In the genomic region with DNA sequence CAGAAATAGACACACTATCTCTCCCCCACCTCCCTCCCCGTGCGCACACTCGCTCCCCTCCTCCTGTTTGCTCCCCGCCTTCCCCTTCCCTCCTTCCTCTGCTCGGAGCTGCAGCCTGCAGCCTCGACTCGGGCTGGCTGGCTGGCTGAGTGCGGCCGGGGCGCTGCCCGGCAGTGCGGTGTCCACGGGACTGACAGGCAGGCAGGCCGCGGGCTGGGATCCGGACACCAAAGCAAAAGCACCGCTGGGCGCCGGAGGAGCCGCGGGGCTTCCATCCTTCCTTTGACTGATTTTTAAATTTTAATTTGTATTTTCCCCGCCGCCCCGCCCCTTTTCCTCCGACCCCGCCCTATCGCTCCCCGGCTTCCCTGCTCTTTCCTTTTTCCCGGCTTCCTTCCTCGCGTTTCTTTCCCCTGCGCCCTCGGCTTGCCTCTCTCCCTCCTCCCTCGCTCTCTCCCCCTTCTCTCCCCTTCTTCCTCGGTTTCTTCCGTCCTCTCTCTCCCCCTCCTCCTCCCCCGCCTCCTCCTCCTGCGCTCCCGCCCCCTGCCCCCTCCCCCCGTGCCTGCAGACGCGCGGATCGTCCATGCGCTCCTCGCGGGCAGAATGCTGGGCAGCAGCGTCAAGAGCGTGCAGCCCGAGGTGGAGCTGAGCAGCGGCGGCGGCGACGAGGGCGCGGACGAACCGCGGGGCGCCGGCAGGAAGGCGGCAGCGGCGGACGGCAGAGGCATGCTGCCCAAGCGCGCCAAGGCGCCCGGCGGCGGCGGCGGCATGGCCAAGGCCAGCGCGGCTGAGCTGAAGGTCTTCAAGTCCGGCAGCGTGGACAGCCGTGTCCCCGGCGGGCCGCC, we compare ENCODE assay signal across 8 cellular contexts.
DNase-seq lines count a peak whose midpoint lies in the region; ATAC-seq, FAIRE-seq and TF ChIP-seq lines count a peak whose summit lies in the region.

No MANE protein-coding gene starts in this region.

- TF ChIP-seq EP300 in suprapubic skin (IDR thresholded peaks at IDR 0.05) = no peak

- TF ChIP-seq POLR2A in suprapubic skin (IDR thresholded peaks at IDR 0.05) (no peak), GM12891 (IDR thresholded peaks at IDR 0.05; ENCODE audit: low read depth, low read length) (no peak)

- 3% methylated on average over 50 of the region's 82 CpGs for WGBS in suprapubic skin

- no peaks in the 10 kb centered on the region for H3K9me3 ChIP-seq in suprapubic skin

- peak overlapping the region; percentile 88 for H3K4me3 Mint-ChIP-seq in chondrocyte (ENCODE audit: unreplicated experiment)

- TF ChIP-seq CTCF in chondrocyte (IDR thresholded peaks at IDR 0.05) = peak; percentile 4
- TF ChIP-seq CTCF in suprapubic skin (IDR thresholded peaks at IDR 0.05) = no peak

- peak overlapping the region; percentile 1 for H3K27ac ChIP-seq in suprapubic skin

- H3K9me3 Mint-ChIP-seq in chondrocyte (ENCODE audit: low read depth) = no peaks in the 10 kb centered on the region

- peaks cover 62% of the 10 kb centered on the region for H3K4me1 Mint-ChIP-seq in chondrocyte (ENCODE audit: low read depth)

- H3K27me3 Mint-ChIP-seq in chondrocyte (ENCODE audit: low read depth) = no peaks in the 10 kb centered on the region

- H3K36me3 Mint-ChIP-seq in chondrocyte (ENCODE audit: low read depth) = peaks cover 7% of the 10 kb centered on the region

- H3K27ac Mint-ChIP-seq in chondrocyte (ENCODE audit: unreplicated experiment) = peak overlapping the region; percentile 82

- H3K4me1 ChIP-seq in suprapubic skin = peaks cover 39% of the 10 kb centered on the region

- peaks cover 2% of the 10 kb centered on the region for H3K27me3 ChIP-seq in suprapubic skin

- H3K4me3 ChIP-seq in suprapubic skin = peak overlapping the region; percentile 53

- no peak for FAIRE-seq in GM12891 (lab: Jason Lieb, UNC)

- peak; percentile 26 for DNase-seq in NCI-H1694 (lab: John Stamatoyannopoulos, UW)
- no peak for DNase-seq in NCI-H1694 treated with DMSO at 0.1 percent for 48 hours (lab: John Stamatoyannopoulos, UW)
- peak; percentile 54 for DNase-seq in NCI-H2196 (lab: John Stamatoyannopoulos, UW; ENCODE audit: unreplicated experiment)
- DNase-seq in chondrocyte (ENCODE audit: low spot score) = no peak
- peak in 1 of 2 donors; percentile 58 for DNase-seq in left colon
- DNase-seq in suprapubic skin (ENCODE audit: low spot score in 2 of 2) = peak; percentile 74 to 81
- no peak for DNase-seq in GM12891 (ENCODE audit: insufficient read length, low spot score)

- ATAC-seq in left colon (peak; percentile 30), GM21526 (IDR thresholded peaks at IDR 0.05; ENCODE audit: low FRiP score, unreplicated experiment) (no peak)

- no peaks in the 10 kb centered on the region for H3K36me3 ChIP-seq in suprapubic skin

- intact Hi-C loops in left colon (cut with DNase I, micrococcal nuclease) = no loop called here

TF ChIP-seq in GM12891, 5 proteins besides CTCF, POLR2A, EP300 and RAD21:
- TF ChIP-seq POU2F2 (IDR thresholded peaks at IDR 0.05; ENCODE audit: low read depth, low read length) (no peak), TAF1 (IDR thresholded peaks at IDR 0.05; ENCODE audit: low read depth, low read length) (no peak), PAX5 (IDR thresholded peaks at IDR 0.05; ENCODE audit: insufficient read depth, low read length, severe bottlenecking) (no peak), SPI1 (IDR thresholded peaks at IDR 0.05; ENCODE audit: low read depth, low read length) (no peak), POLR2AphosphoS5 (IDR thresholded peaks at IDR 0.05; ENCODE audit: low read depth, low read length) (no peak)

Comparison
In these comparisons a context has a peak if more than half of its experiments do, and no peak if none do; other contexts are left out.
1. DNase-seq: peak in NCI-H1694 (single experiment), NCI-H2196 (single experiment) and suprapubic skin (2 of 2); none in NCI-H1694 treated with DMSO at 0.1 percent for 48 hours (single experiment), chondrocyte (single experiment) and GM12891 (single experiment).